In genomic region chr17:69523252-69523861, GRCh38 we compare ENCODE assay signal across 8 cellular contexts.
DNase-seq lines count a peak whose midpoint lies in the region; ATAC-seq and TF ChIP-seq lines count a peak whose summit lies in the region.

No MANE protein-coding gene starts in this region.

- no peaks in the 10 kb centered on the region for H3K9me2 ChIP-seq in OCI-LY7 (ENCODE audit: insufficient read depth, low read length)

- no peak overlapping the region for H2AFZ ChIP-seq in OCI-LY7 (ENCODE audit: low read length)

- H3K4me1 ChIP-seq in OCI-LY7 (ENCODE audit: insufficient read depth, low read length, poor library complexity, severe bottlenecking): peaks cover 5% of the 10 kb centered on the region

- H3K9me3 Mint-ChIP-seq in endothelial cell (ENCODE audit: unreplicated experiment) (no peaks in the 10 kb centered on the region), immature natural killer cell (no peaks in the 10 kb centered on the region)
- no peaks in the 10 kb centered on the region for H3K9me3 Mint-ChIP-seq in effector memory CD8-positive, alpha-beta T cell

- no peaks in the 10 kb centered on the region for H4K20me1 ChIP-seq in OCI-LY7 (ENCODE audit: insufficient read depth, low read length)

- no peak overlapping the region for H3K4me3 ChIP-seq in OCI-LY7 (ENCODE audit: low read depth, low read length, poor library complexity, severe bottlenecking)

- peak; percentile 81 for ATAC-seq in GM21360 (IDR thresholded peaks at IDR 0.05; ENCODE audit: unreplicated experiment)
- ATAC-seq in effector memory CD8-positive, alpha-beta T cell (replicated peaks): no peak

- H3K36me3 Mint-ChIP-seq in endothelial cell (ENCODE audit: low read depth, unreplicated experiment): peaks cover 19% of the 10 kb centered on the region
- peaks cover 35 to 79% (median 36%) of the 10 kb centered on the region in 3 donors for H3K36me3 Mint-ChIP-seq in immature natural killer cell
- H3K36me3 Mint-ChIP-seq in effector memory CD8-positive, alpha-beta T cell (ENCODE audit: insufficient read depth): peaks cover 39% of the 10 kb centered on the region

- H3K79me2 ChIP-seq in OCI-LY7 (ENCODE audit: insufficient read depth, low read depth, low read length): no peaks in the 10 kb centered on the region

- no peak overlapping the region for H3K27ac ChIP-seq in OCI-LY7 (ENCODE audit: low read depth, low read length, poor library complexity, severe bottlenecking)

- CTCF ChIA-PET in OCI-LY7 (lab: Charles Lee; ENCODE audit: unreplicated experiment): interaction anchor here (0.6 to 2.9 kb wide), 4 partner anchors 17 to 165 kb away, joined by 3 to 9 read pairs (median 6); no protein-coding TSS in a partner anchor

- DNase-seq in ELF-1 (ENCODE audit: low read depth, low spot score) (peak; percentile 64), HT1080 (ENCODE audit: low read depth) (peak; percentile 64), OCI-LY7 (ENCODE audit: low spot score) (peak; percentile 71), endothelial cell (ENCODE audit: low spot score) (peak; percentile 32), midbrain (lab: John Stamatoyannopoulos, UW) (peak; percentile 78), immature natural killer cell (no peak)
- no peak for DNase-seq in effector memory CD8-positive, alpha-beta T cell

- no TSS peak for BruUV-seq in OCI-LY7 (replicated peaks; lab: Mats Ljungman, UMichigan)

- H3K27me3 Mint-ChIP-seq in endothelial cell (ENCODE audit: unreplicated experiment) (peaks cover 5% of the 10 kb centered on the region), immature natural killer cell (ENCODE audit: low read depth in 3 of 3) (peaks cover 0 to 7% (median 0%) of the 10 kb centered on the region in 3 donors)
- no peaks in the 10 kb centered on the region for H3K27me3 Mint-ChIP-seq in effector memory CD8-positive, alpha-beta T cell

- H3K9me3 ChIP-seq in OCI-LY7 (ENCODE audit: low read length): no peaks in the 10 kb centered on the region; the same call in 1 of the 2 replicates

- POLR2A ChIA-PET in OCI-LY7 (lab: Charles Lee): interaction anchor here (0.5 to 1.8 kb wide), 19 partner anchors 10 to 1188 kb away, joined by 3 to 6 read pairs (median 3); no protein-coding TSS in a partner anchor

- H3K4me2 ChIP-seq in OCI-LY7 (ENCODE audit: low read length): no peak overlapping the region

- H3K4me1 Mint-ChIP-seq in endothelial cell (ENCODE audit: unreplicated experiment) (peaks cover 32% of the 10 kb centered on the region), immature natural killer cell (peaks cover 0 to 2% of the 10 kb centered on the region in 2 donors)
- peaks cover 0 to 4% of the 10 kb centered on the region in 2 donors for H3K4me1 Mint-ChIP-seq in effector memory CD8-positive, alpha-beta T cell (ENCODE audit: low read depth in 2 of 2)

- H3K4me3 Mint-ChIP-seq in endothelial cell (ENCODE audit: unreplicated experiment) (peak overlapping the region; percentile 9), immature natural killer cell (no peak overlapping the region)
- H3K4me3 Mint-ChIP-seq in effector memory CD8-positive, alpha-beta T cell: no peak overlapping the region

- TF ChIP-seq CTCF in OCI-LY7 (conservative IDR thresholded peaks at IDR 0.05; ENCODE audit: low read length) (peak; percentile 89), endothelial cell (IDR thresholded peaks at IDR 0.05; ENCODE audit: unreplicated experiment) (peak; percentile 73)

- intact Hi-C loops in OCI-LY7 (cut with micrococcal nuclease; ENCODE audit: unreplicated experiment): loop anchor here (1.0 to 5.0 kb wide), 5 partner anchors 106 to 751 kb away; no protein-coding TSS in a partner anchor

- H3K27ac Mint-ChIP-seq in endothelial cell (ENCODE audit: unreplicated experiment) (peak overlapping the region; percentile 46), immature natural killer cell (no peak overlapping the region)
- no peak overlapping the region for H3K27ac Mint-ChIP-seq in effector memory CD8-positive, alpha-beta T cell

- H3K36me3 ChIP-seq in OCI-LY7 (ENCODE audit: insufficient read depth, low read length): peaks cover 40% of the 10 kb centered on the region

Comparison
In these comparisons a context has a peak if more than half of its experiments do, and no peak if none do; other contexts are left out.
1. DNase-seq: peak in ELF-1 (single experiment), HT1080 (single experiment), OCI-LY7 (single experiment), endothelial cell (single experiment) and midbrain (single experiment); none in immature natural killer cell (0 of 3) and effector memory CD8-positive, alpha-beta T cell (0 of 3).